Comparison of ENCODE assay signal across 7 cellular contexts in genomic region chr11:57499413-57499982, GRCh38. TPM values are rescaled to one million over a fixed set of nuclear protein-coding genes. Genes with fewer than 3 reads are reported as not detected.
DNase-seq lines count a peak whose midpoint lies in the region; ATAC-seq and TF ChIP-seq lines count a peak whose summit lies in the region.

No MANE protein-coding gene starts in this region.

- no peaks in the 10 kb centered on the region for H3K4me1 Mint-ChIP-seq in activated T-cell treated with anti-CD3 and anti-CD28 coated beads, Interleukin-2, amount 50 U/mL, for 4 hours (ENCODE audit: low read depth)

- no peak overlapping the region for H3K27ac ChIP-seq in muscle layer of duodenum (ENCODE audit: low read length)
- H3K27ac ChIP-seq in thymus (ENCODE audit: low read depth) = no peak overlapping the region

- H3K36me3 ChIP-seq in muscle layer of duodenum (ENCODE audit: control insufficient read depth in 1 of 2, insufficient read depth in 2 of 2, low read length in 2 of 2) (peaks cover 0 to 5% of the 10 kb centered on the region in 2 donors), thymus (ENCODE audit: control insufficient read depth, insufficient read depth) (no peaks in the 10 kb centered on the region)

- H3K27me3 ChIP-seq in muscle layer of duodenum (ENCODE audit: low read depth, low read length) (no peaks in the 10 kb centered on the region), thymus (ENCODE audit: control insufficient read depth, insufficient read depth) (no peaks in the 10 kb centered on the region)

- H3K27me3 Mint-ChIP-seq in activated T-cell treated with anti-CD3 and anti-CD28 coated beads, Interleukin-2, amount 50 U/mL, for 4 hours (ENCODE audit: low read depth) = no peaks in the 10 kb centered on the region

- peak; percentile 83 for DNase-seq in GM13976 (ENCODE audit: low spot score)
- DNase-seq in HFF-Myc (ENCODE audit: extremely low read depth, low read depth) = peak; percentile 51
- peak; percentile 37 to 61 for DNase-seq in NCI-H1930 (lab: John Stamatoyannopoulos, UW)
- DNase-seq in activated T-cell treated with anti-CD3 and anti-CD28 coated beads, Interleukin-2, amount 50 U/mL, for 4 hours = no peak
- DNase-seq in fibroblast of the aortic adventitia (ENCODE audit: low read depth) = peak; percentile 87

- no peak overlapping the region for H3K4me3 Mint-ChIP-seq in activated T-cell treated with anti-CD3 and anti-CD28 coated beads, Interleukin-2, amount 50 U/mL, for 4 hours

- H3K4me3 ChIP-seq in HFF-Myc (replicated peaks; ENCODE audit: low read depth, low read length) = no peak overlapping the region
- peak overlapping the region; percentile 52 for H3K4me3 ChIP-seq in fibroblast of the aortic adventitia (ENCODE audit: low read depth, low read length)
- H3K4me3 ChIP-seq in muscle layer of duodenum (ENCODE audit: low read depth in 1 of 2, low read length in 2 of 2) = peak overlapping the region; percentile 34 to 41
- peak overlapping the region; percentile 12 for H3K4me3 ChIP-seq in thymus (ENCODE audit: low read length)

- TF ChIP-seq CTCF in GM13976 (IDR thresholded peaks at IDR 0.05; ENCODE audit: borderline replicate concordance, control extremely low read depth, extremely low read depth, insufficient read depth, missing control alignments) = no peak
- TF ChIP-seq CTCF in HFF-Myc (IDR thresholded peaks at IDR 0.05; ENCODE audit: low read depth, low read length, missing control alignments) = no peak
- TF ChIP-seq CTCF in fibroblast of the aortic adventitia (IDR thresholded peaks at IDR 0.05; ENCODE audit: insufficient read depth, low read length) = no peak

- no peaks in the 10 kb centered on the region for H3K9me3 Mint-ChIP-seq in activated T-cell treated with anti-CD3 and anti-CD28 coated beads, Interleukin-2, amount 50 U/mL, for 4 hours

- H3K4me1 ChIP-seq in muscle layer of duodenum (ENCODE audit: control insufficient read depth in 1 of 2, insufficient read depth in 2 of 2, low read length in 2 of 2) (peaks cover 3 to 7% of the 10 kb centered on the region in 2 donors), thymus (ENCODE audit: control insufficient read depth, insufficient read depth, low read length) (no peaks in the 10 kb centered on the region)

- in situ Hi-C loops in GM13976 (cut with MboI; ENCODE audit: low sequenced_read_pairs, unreplicated experiment) = loop anchor here (10.0 kb wide), 1 partner anchor 145 kb away; the partner anchor contains the start of gene YPEL4

- WGBS in thymus = 57% methylated on average over 35 of the region's 35 CpGs

- ATAC-seq in activated T-cell treated with anti-CD3 and anti-CD28 coated beads, Interleukin-2, amount 50 U/mL, for 4 hours = peak; percentile 82 to 91

- peaks cover 25% of the 10 kb centered on the region for H3K36me3 Mint-ChIP-seq in activated T-cell treated with anti-CD3 and anti-CD28 coated beads, Interleukin-2, amount 50 U/mL, for 4 hours (ENCODE audit: insufficient read depth)

- H3K9me3 ChIP-seq in muscle layer of duodenum (ENCODE audit: control insufficient read depth in 1 of 2, low read length in 2 of 2) (no peaks in the 10 kb centered on the region), thymus (ENCODE audit: control insufficient read depth) (no peaks in the 10 kb centered on the region)

RNA-seq across cellular contexts. Expression of gene SLC43A1, which starts 16.0 kb away (rescaled TPM):
- total RNA-seq in activated T-cell treated with anti-CD3 and anti-CD28 coated beads, Interleukin-2, amount 50 U/mL, for 4 hours = 10 to 100 TPM; 15.5 to 20.3 (median 18.3) TPM
- 11.4 and 15.3 TPM in 2 replicates for total RNA-seq in fibroblast of the aortic adventitia (ENCODE audit: low replicate concordance)
- 5.1 TPM for polyA plus RNA-seq in thymus

RNA-seq across cellular contexts. Expression of gene TIMM10, which starts 31.1 kb away (rescaled TPM):
- 100 to 1,000 TPM; 152 to 189 (median 154) TPM for total RNA-seq in activated T-cell treated with anti-CD3 and anti-CD28 coated beads, Interleukin-2, amount 50 U/mL, for 4 hours
- total RNA-seq in fibroblast of the aortic adventitia (ENCODE audit: low replicate concordance) = 32.1 and 77.5 TPM in 2 replicates
- 49.3 TPM for polyA plus RNA-seq in thymus

RNA-seq across cellular contexts. Expression of gene SMTNL1, which starts 37.9 kb away (rescaled TPM):
- not detected for total RNA-seq in activated T-cell treated with anti-CD3 and anti-CD28 coated beads, Interleukin-2, amount 50 U/mL, for 4 hours
- not detected in 2 replicates for total RNA-seq in fibroblast of the aortic adventitia (ENCODE audit: low replicate concordance)
- 0.05 TPM for polyA plus RNA-seq in thymus

RNA-seq across cellular contexts. Expression of gene RTN4RL2, which starts 39.2 kb away (rescaled TPM):
- under 1 TPM; 0.16 to 0.33 (median 0.27) TPM for total RNA-seq in activated T-cell treated with anti-CD3 and anti-CD28 coated beads, Interleukin-2, amount 50 U/mL, for 4 hours
- total RNA-seq in fibroblast of the aortic adventitia (ENCODE audit: low replicate concordance) = 0.09 and 0.90 TPM in 2 replicates
- 1.4 TPM for polyA plus RNA-seq in thymus
